In genomic region chr21:31180256-31181088, GRCh38 we compare ENCODE assay signal across 8 cellular contexts.
DNase-seq lines count a peak whose midpoint lies in the region; ATAC-seq and TF ChIP-seq lines count a peak whose summit lies in the region.

No MANE protein-coding gene starts in this region.

- H3K36me3 Mint-ChIP-seq in neural crest cell (ENCODE audit: low read depth): peaks cover 2% of the 10 kb centered on the region

- ATAC-seq in GM21786 (IDR thresholded peaks at IDR 0.05; ENCODE audit: unreplicated experiment) (no peak), HG03175 (IDR thresholded peaks at IDR 0.05; ENCODE audit: unreplicated experiment) (no peak)

- H3K27me3 Mint-ChIP-seq in neural crest cell (ENCODE audit: low read depth): no peaks in the 10 kb centered on the region

- no peak overlapping the region for H3K27ac Mint-ChIP-seq in neural crest cell (ENCODE audit: unreplicated experiment)

- H3K4me3 ChIP-seq in epithelial cell of esophagus (ENCODE audit: low read length): no peak overlapping the region

- H3K4me1 Mint-ChIP-seq in neural crest cell: peaks cover 11% of the 10 kb centered on the region

- DNase-seq in NCI-H524 (lab: John Stamatoyannopoulos, UW) (peak; percentile 38 to 52), NCI-H524 treated with DMSO at 0.1 percent for 48 hours (lab: John Stamatoyannopoulos, UW) (no peak), Kasumi-1 (lab: John Stamatoyannopoulos, UW) (peak; percentile 58 to 81), SKM-1 (lab: John Stamatoyannopoulos, UW; ENCODE audit: unreplicated experiment) (peak; percentile 16), epithelial cell of esophagus (ENCODE audit: low read depth) (peak; percentile 51), neural crest cell (ENCODE audit: low read depth, low spot score) (peak; percentile 14)

- H3K9me3 Mint-ChIP-seq in neural crest cell: no peaks in the 10 kb centered on the region

- TF ChIP-seq CTCF in epithelial cell of esophagus (IDR thresholded peaks at IDR 0.05; ENCODE audit: insufficient read depth, low read depth, low read length, missing control alignments): peak; percentile 62
- peak; percentile 71 for TF ChIP-seq CTCF in neural crest cell (conservative IDR thresholded peaks at IDR 0.05)

- no peak overlapping the region for H3K4me3 Mint-ChIP-seq in neural crest cell
